In genomic region chr5:134792287-134792686, GRCh38 we compare ENCODE assay signal across 31 cellular contexts.
"Had no signal": no experiment of that assay in that cellular context is flagged by ENCODE, and none has a peak within 500 bp of the region (broad histone marks: within the 10 kb centered on the region; RNA-seq: fewer than 3 reads in every experiment).

No MANE protein-coding gene starts in this region.

- H3K4me3 ChIP-seq: SJCRH30, SK-N-MC had no signal

- H3K4me3 Mint-ChIP-seq: activated CD4-positive, alpha-beta T cell treated with anti-CD3 and anti-CD28 coated beads, Interleukin-2, amount 10 ng/mL, durations not matched to agents 24 days and 14 days; activated CD8-positive, alpha-beta T cell treated with anti-CD3 and anti-CD28 coated beads, Interleukin-2, amount 10 ng/mL, durations not matched to agents 7 days and 5 days; activated naive CD4-positive, alpha-beta T cell treated with anti-CD3 and anti-CD28 coated beads, Interleukin-2, amount 10 ng/mL, durations not matched to agents 7 days and 5 days; activated naive CD8-positive, alpha-beta T cell treated with anti-CD3 and anti-CD28 coated beads, Interleukin-2, amount 10 ng/mL, durations not matched to agents 7 days and 5 days; activated T-cell treated with anti-CD3 and anti-CD28 coated beads, Interleukin-2, amount 50 U/mL, for 24 hours; brain had no signal

- H3K27ac Mint-ChIP-seq: activated CD4-positive, alpha-beta T cell treated with anti-CD3 and anti-CD28 coated beads, Interleukin-2, amount 10 ng/mL, durations not matched to agents 24 days and 14 days; activated CD8-positive, alpha-beta T cell treated with anti-CD3 and anti-CD28 coated beads, Interleukin-2, amount 10 ng/mL, durations not matched to agents 7 days and 5 days; activated naive CD4-positive, alpha-beta T cell treated with anti-CD3 and anti-CD28 coated beads, Interleukin-2, amount 10 ng/mL, durations not matched to agents 7 days and 5 days; activated naive CD8-positive, alpha-beta T cell treated with anti-CD3 and anti-CD28 coated beads, Interleukin-2, amount 10 ng/mL, durations not matched to agents 7 days and 5 days; brain had no signal

- H3K9me3 Mint-ChIP-seq: activated CD4-positive, alpha-beta T cell treated with anti-CD3 and anti-CD28 coated beads, Interleukin-2, amount 10 ng/mL, durations not matched to agents 24 days and 14 days; activated naive CD4-positive, alpha-beta T cell treated with anti-CD3 and anti-CD28 coated beads, Interleukin-2, amount 10 ng/mL, durations not matched to agents 7 days and 5 days; activated naive CD8-positive, alpha-beta T cell treated with anti-CD3 and anti-CD28 coated beads, Interleukin-2, amount 10 ng/mL, durations not matched to agents 7 days and 5 days; activated T-cell treated with anti-CD3 and anti-CD28 coated beads, Interleukin-2, amount 50 U/mL, for 24 hours; brain had no signal

- H3K4me1 Mint-ChIP-seq: activated naive CD4-positive, alpha-beta T cell treated with anti-CD3 and anti-CD28 coated beads, Interleukin-2, amount 10 ng/mL, durations not matched to agents 7 days and 5 days; activated naive CD8-positive, alpha-beta T cell treated with anti-CD3 and anti-CD28 coated beads, Interleukin-2, amount 10 ng/mL, durations not matched to agents 7 days and 5 days; brain had no signal

- DNase-seq: activated CD4-positive, alpha-beta T cell treated with anti-CD3 and anti-CD28 coated beads for 1 hour; activated CD4-positive, alpha-beta T cell treated with anti-CD3 and anti-CD28 coated beads, Interleukin-2, amount 10 ng/mL, durations not matched to agents 24 days and 14 days; activated CD4-positive, alpha-beta T cell treated with anti-CD3 and anti-CD28 coated beads, Interleukin-2, amount 50 U/mL, for 48 hours; activated CD4-positive, CD25-positive, alpha-beta regulatory T cell; activated CD8-positive, alpha-beta T cell treated with anti-CD3 and anti-CD28 coated beads, Interleukin-2, amount 10 ng/mL, durations not matched to agents 7 days and 5 days; activated gamma-delta T cell treated with Interleukin-2 at 50 U/mL for 16 hours; activated naive CD4-positive, alpha-beta T cell treated with anti-CD3 and anti-CD28 coated beads, Interleukin-2, amount 10 ng/mL, durations not matched to agents 7 days and 5 days; activated naive CD8-positive, alpha-beta T cell treated with anti-CD3 and anti-CD28 coated beads, Interleukin-2, amount 10 ng/mL, durations not matched to agents 7 days and 5 days; activated T-cell treated with anti-CD3 and anti-CD28 coated beads, Interleukin-2, amount 50 U/mL, for 24 hours; anterior cingulate cortex; caudate nucleus; cerebellar nuclear complex; IMR-90; Karpas-422; KBM-7; MM.1S; MV-4-11; NCI-H1092; NCI-H1436 treated with DMSO at 0.1 percent for 48 hours; NCI-H1694 treated with DMSO at 0.1 percent for 48 hours; NCI-H2029 treated with DMSO at 0.1 percent for 48 hours; NCI-H2107; NCI-H2171; NCI-H510A treated with DMSO at 0.1 percent for 48 hours; NCI-H526 treated with DMSO at 0.1 percent for 48 hours; NCI-H774; SHP77; SJCRH30 had no signal

- H3K27me3 Mint-ChIP-seq: activated CD4-positive, alpha-beta T cell treated with anti-CD3 and anti-CD28 coated beads, Interleukin-2, amount 10 ng/mL, durations not matched to agents 24 days and 14 days; activated naive CD4-positive, alpha-beta T cell treated with anti-CD3 and anti-CD28 coated beads, Interleukin-2, amount 10 ng/mL, durations not matched to agents 7 days and 5 days; activated naive CD8-positive, alpha-beta T cell treated with anti-CD3 and anti-CD28 coated beads, Interleukin-2, amount 10 ng/mL, durations not matched to agents 7 days and 5 days; activated T-cell treated with anti-CD3 and anti-CD28 coated beads, Interleukin-2, amount 50 U/mL, for 24 hours; brain had no signal

- ATAC-seq: activated CD8-positive, alpha-beta T cell treated with anti-CD3 and anti-CD28 coated beads, Interleukin-2, amount 10 ng/mL, durations not matched to agents 7 days and 5 days; Panc1 had no signal
